ENCODE assay signal across 10 cellular contexts in genomic region chr1:54885237-54885679, GRCh38. TPM values are rescaled to one million over a fixed set of nuclear protein-coding genes. Genes with fewer than 3 reads are reported as not detected.
A peak's percentile ranks its signal among the peaks of the same experiment; 100 is the strongest.
DNase-seq lines count a peak whose midpoint lies in the region; ATAC-seq and TF ChIP-seq lines count a peak whose summit lies in the region.
"Had no signal": no experiment of that assay in that cellular context is flagged by ENCODE, and none has a peak within 500 bp of the region (broad histone marks: within the 10 kb centered on the region; RNA-seq: fewer than 3 reads in every experiment).

No MANE protein-coding gene starts in this region.

- DNase-seq in activated T-cell treated with anti-CD3 and anti-CD28 coated beads, Interleukin-2, amount 50 U/mL, for 72 hours, result no peak
- DNase-seq in activated T-cell treated with anti-CD3 and anti-CD28 coated beads for 4 hours (no peak), adipocyte (ENCODE audit: low read depth) (no peak), islet precursor cell (peak; percentile 51), suprapubic skin (ENCODE audit: low spot score in 2 of 2) (no peak), NCI-H1417 treated with DMSO at 0.1 percent for 48 hours (lab: John Stamatoyannopoulos, UW) (no peak), Right ventricle myocardium superior (no peak), mucosa of descending colon (no peak)
- DNase-seq: NCI-H748 treated with DMSO at 0.1 percent for 48 hours had no signal

- no peak overlapping the region for H3K27ac Mint-ChIP-seq in activated T-cell treated with anti-CD3 and anti-CD28 coated beads, Interleukin-2, amount 50 U/mL, for 72 hours

- H3K36me3 ChIP-seq in adipocyte (ENCODE audit: control insufficient read depth, insufficient read depth, low read length, severe bottlenecking) (peaks cover 33% of the 10 kb centered on the region), suprapubic skin (peaks cover 10% of the 10 kb centered on the region), mucosa of descending colon (ENCODE audit: low read depth) (no peaks in the 10 kb centered on the region)
- H3K36me3 ChIP-seq: thoracic aorta had no signal

- H3K9me3 ChIP-seq in adipocyte (ENCODE audit: control insufficient read depth, low read length) (no peaks in the 10 kb centered on the region), suprapubic skin (no peaks in the 10 kb centered on the region), mucosa of descending colon (no peaks in the 10 kb centered on the region)
- H3K9me3 ChIP-seq: thoracic aorta had no signal

- H3K27ac ChIP-seq in suprapubic skin, result peak overlapping the region; percentile 82
- H3K27ac ChIP-seq: thoracic aorta had no signal

- TF ChIP-seq POLR2A in suprapubic skin (IDR thresholded peaks at IDR 0.05), result no peak

- H3K36me3 Mint-ChIP-seq in activated T-cell treated with anti-CD3 and anti-CD28 coated beads, Interleukin-2, amount 50 U/mL, for 72 hours (ENCODE audit: insufficient read depth in 2 of 2), result peaks cover 6 to 11% of the 10 kb centered on the region in 2 donors

- peak overlapping the region; percentile 88 to 89 for H3K4me3 Mint-ChIP-seq in activated T-cell treated with anti-CD3 and anti-CD28 coated beads, Interleukin-2, amount 50 U/mL, for 72 hours

- H3K27me3 Mint-ChIP-seq in activated T-cell treated with anti-CD3 and anti-CD28 coated beads, Interleukin-2, amount 50 U/mL, for 72 hours (ENCODE audit: low read depth), result peaks cover 19% of the 10 kb centered on the region

- peaks cover 41% of the 10 kb centered on the region for H3K4me1 Mint-ChIP-seq in activated T-cell treated with anti-CD3 and anti-CD28 coated beads, Interleukin-2, amount 50 U/mL, for 72 hours (ENCODE audit: low read depth)

- H3K9me3 Mint-ChIP-seq in activated T-cell treated with anti-CD3 and anti-CD28 coated beads, Interleukin-2, amount 50 U/mL, for 72 hours, result no peaks in the 10 kb centered on the region

- H3K4me3 ChIP-seq in adipocyte (ENCODE audit: low read length) (peak overlapping the region; percentile 86), suprapubic skin (peak overlapping the region; percentile 56), mucosa of descending colon (no peak overlapping the region)

- H3K4me1 ChIP-seq in adipocyte (ENCODE audit: control insufficient read depth, insufficient read depth, low read length), result peaks cover 47% of the 10 kb centered on the region
- H3K4me1 ChIP-seq in suprapubic skin, result peaks cover 52% of the 10 kb centered on the region
- peaks cover 9% of the 10 kb centered on the region for H3K4me1 ChIP-seq in mucosa of descending colon (ENCODE audit: low read depth)

- no peak for ATAC-seq in activated T-cell treated with anti-CD3 and anti-CD28 coated beads, Interleukin-2, amount 50 U/mL, for 72 hours (replicated peaks in 1 of 2)
- ATAC-seq in Right ventricle myocardium superior (ENCODE audit: poor library complexity) (no peak), mucosa of descending colon (no peak)

- TF ChIP-seq EP300 in suprapubic skin (IDR thresholded peaks at IDR 0.05), result no peak

- WGBS in suprapubic skin, result 73% methylated on average over 4 of the region's 4 CpGs

- TF ChIP-seq CTCF in suprapubic skin (IDR thresholded peaks at IDR 0.05), result no peak
- no peak for TF ChIP-seq CTCF in mucosa of descending colon (IDR thresholded peaks at IDR 0.05)

- H3K9ac ChIP-seq in adipocyte (ENCODE audit: low read length), result peak overlapping the region; percentile 90

- intact Hi-C loops in Right ventricle myocardium superior (cut with DNase I), result no loop called here
- intact Hi-C loops in mucosa of descending colon (cut with DNase I, micrococcal nuclease), result no loop called here

- H3K27me3 ChIP-seq in adipocyte (replicated peaks; ENCODE audit: control insufficient read depth, insufficient read depth, low read length) (no peaks in the 10 kb centered on the region), suprapubic skin (no peaks in the 10 kb centered on the region)

RNA-seq across cellular contexts. Expression of gene DHCR24, which starts 1.7 kb away (rescaled TPM):
- total RNA-seq in activated T-cell treated with anti-CD3 and anti-CD28 coated beads, Interleukin-2, amount 50 U/mL, for 72 hours, result 10 to 100 TPM; 17.3 to 17.7 TPM
- total RNA-seq in suprapubic skin (100 to 1,000 TPM; 167 to 525 (median 389) TPM), Right ventricle myocardium superior (9.4 TPM), mucosa of descending colon (100 to 1,000 TPM; 101 to 271 (median 197) TPM)
